ENCODE assay signal across 9 cellular contexts in the genomic region with DNA sequence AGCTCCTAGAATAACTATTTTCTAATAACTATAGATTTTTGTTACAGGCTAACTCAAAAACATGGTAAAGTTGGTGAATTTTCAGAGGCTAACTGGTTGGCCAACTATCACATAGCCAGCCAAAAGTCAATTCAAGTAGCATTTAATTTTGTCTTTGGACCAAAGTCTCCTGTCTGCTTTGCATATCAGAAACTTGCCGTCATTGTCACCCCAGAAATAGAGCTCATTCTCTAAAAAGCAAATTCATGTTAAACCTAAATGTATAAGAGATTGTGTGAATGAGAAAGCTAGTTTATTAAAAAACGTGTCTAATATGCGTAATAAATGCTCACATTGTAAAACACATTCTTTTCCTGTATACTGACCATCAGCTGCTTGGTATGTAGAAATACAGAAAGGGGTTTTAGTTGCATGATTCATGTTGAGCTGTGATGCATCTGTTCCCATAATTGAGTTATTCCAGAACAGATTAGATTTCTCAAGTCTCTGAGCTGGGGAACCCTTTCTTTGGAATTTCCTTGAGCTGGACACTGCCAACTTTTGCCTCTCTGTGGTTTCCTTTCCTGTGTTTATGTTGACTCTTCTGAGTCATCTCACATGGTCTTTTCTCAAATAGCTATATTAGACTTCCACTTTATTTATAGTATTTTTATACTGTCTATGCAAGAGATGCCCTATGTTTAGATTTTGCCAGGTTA. TPM values are rescaled to one million over a fixed set of nuclear protein-coding genes. Genes with fewer than 3 reads are reported as not detected.
DNase-seq lines count a peak whose midpoint lies in the region; ATAC-seq, FAIRE-seq and TF ChIP-seq lines count a peak whose summit lies in the region.
"Had no signal": no experiment of that assay in that cellular context is flagged by ENCODE, and none has a peak within 500 bp of the region (broad histone marks: within the 10 kb centered on the region; RNA-seq: fewer than 3 reads in every experiment).

No MANE protein-coding gene starts in this region.

- peak; percentile 92 for DNase-seq in RCC 7860 (ENCODE audit: low spot score)
- DNase-seq in fibroblast of villous mesenchyme (ENCODE audit: low read depth) = peak; percentile 99
- DNase-seq in stimulated activated CD4-positive, alpha-beta T cell treated with anti-CD3 and anti-CD28 coated beads, Interleukin-4, amount 100 ng/mL, for 24 hours = no peak
- DNase-seq in NCI-H2227 (lab: John Stamatoyannopoulos, UW; ENCODE audit: unreplicated experiment) = no peak
- no peak for DNase-seq in NCI-H748 treated with DMSO at 0.1 percent for 48 hours (lab: John Stamatoyannopoulos, UW)

- peak; percentile 98 for FAIRE-seq in RCC 7860 (lab: Jason Lieb, UNC)

- ATAC-seq in GM21390 (IDR thresholded peaks at IDR 0.05; ENCODE audit: unreplicated experiment) = peak; percentile 59
- ATAC-seq in HG03280 (IDR thresholded peaks at IDR 0.05; ENCODE audit: unreplicated experiment) = no peak

- peak overlapping the region; percentile 55 for H3K27ac ChIP-seq in subcutaneous abdominal adipose tissue (ENCODE audit: low read depth, low read length)
- H3K27ac ChIP-seq: neutrophil had no signal

- peaks cover 2 to 17% (median 16%) of the 10 kb centered on the region in 5 donors for H3K4me1 ChIP-seq in subcutaneous abdominal adipose tissue (ENCODE audit: control insufficient read depth in 5 of 5, insufficient read depth in 5 of 5, low read length in 5 of 5)

- TF ChIP-seq CTCF in fibroblast of villous mesenchyme (IDR thresholded peaks at IDR 0.05; ENCODE audit: insufficient read depth, low read depth, low read length) = no peak

- H3K4me3 ChIP-seq in fibroblast of villous mesenchyme (ENCODE audit: low read depth, low read length) (peak overlapping the region; percentile 23), subcutaneous abdominal adipose tissue (ENCODE audit: low read depth in 1 of 5, low read length in 5 of 5) (no peak overlapping the region)

- H3K36me3 ChIP-seq in subcutaneous abdominal adipose tissue (ENCODE audit: control insufficient read depth in 5 of 5, insufficient read depth in 5 of 5, low read length in 5 of 5) = no peaks in the 10 kb centered on the region
- H3K36me3 ChIP-seq: neutrophil had no signal

- H3K9ac ChIP-seq in subcutaneous abdominal adipose tissue (ENCODE audit: low read length in 5 of 5) = peak overlapping the region in 2 of 5 donors; percentile 41 to 60

- no peaks in the 10 kb centered on the region for H3K27me3 ChIP-seq in subcutaneous abdominal adipose tissue (ENCODE audit: control insufficient read depth in 5 of 5, insufficient read depth in 4 of 5, low read length in 5 of 5)
- H3K27me3 ChIP-seq: neutrophil had no signal

- H3K9me3 ChIP-seq in subcutaneous abdominal adipose tissue (ENCODE audit: control insufficient read depth in 5 of 5, low read length in 5 of 5) = no peaks in the 10 kb centered on the region
- H3K9me3 ChIP-seq: neutrophil had no signal

RNA-seq across cellular contexts. Expression of a gene that starts 7.3 kb away (rescaled TPM):
- 14.2 and 25.5 TPM in 2 replicates for total RNA-seq in fibroblast of villous mesenchyme

Comparison
In these comparisons a context has a peak if more than half of its experiments do, and no peak if none do; other contexts are left out.
1. DNase-seq: peak in RCC 7860 (single experiment) and fibroblast of villous mesenchyme (single experiment); none in stimulated activated CD4-positive, alpha-beta T cell treated with anti-CD3 and anti-CD28 coated beads, Interleukin-4, amount 100 ng/mL, for 24 hours (single experiment), NCI-H2227 (single experiment) and NCI-H748 treated with DMSO at 0.1 percent for 48 hours (single experiment).